In genomic region chr2:165863816-165864221, GRCh38 we compare ENCODE assay signal across 13 cellular contexts.
DNase-seq lines count a peak whose midpoint lies in the region; ATAC-seq and TF ChIP-seq lines count a peak whose summit lies in the region.
"Had no signal": no experiment of that assay in that cellular context is flagged by ENCODE, and none has a peak within 500 bp of the region (broad histone marks: within the 10 kb centered on the region; RNA-seq: fewer than 3 reads in every experiment).

No MANE protein-coding gene starts in this region.

- ATAC-seq in GM18498 (IDR thresholded peaks at IDR 0.05; ENCODE audit: unreplicated experiment), result peak; percentile 83
- peak; percentile 60 for ATAC-seq in GM19324 (IDR thresholded peaks at IDR 0.05; ENCODE audit: low FRiP score, unreplicated experiment)
- ATAC-seq in HG03039 (IDR thresholded peaks at IDR 0.05; ENCODE audit: unreplicated experiment), result peak; percentile 61
- ATAC-seq: activated T-helper 17 cell treated with anti-CD3 and anti-CD28 coated beads, Interleukin-2, amount 50 U/mL, for 72 hours; left lung had no signal

- in situ Hi-C loops in mammary epithelial cell (cut with MboI; ENCODE audit: low sequenced_read_pairs in 2 of 2), result loop anchor here (25.0 kb wide), 1 partner anchor 452 kb away; no protein-coding TSS in a partner anchor

- TF ChIP-seq CTCF in dorsolateral prefrontal cortex (IDR thresholded peaks at IDR 0.05 in 54 of 56, conservative IDR thresholded peaks at IDR 0.05 in 2 of 56; ENCODE audit: low read depth in 1 of 56, partially characterized antibody in 56 of 56) (no peak), mammary epithelial cell (conservative IDR thresholded peaks at IDR 0.05 in 1 of 2, IDR thresholded peaks at IDR 0.05 in 1 of 2; ENCODE audit: extremely low read depth in 1 of 2, insufficient read depth in 1 of 2, low read depth in 1 of 2, low read length in 2 of 2) (no peak), chondrocyte (IDR thresholded peaks at IDR 0.05) (no peak), right atrium auricular region (IDR thresholded peaks at IDR 0.05) (no peak)

- WGBS in mammary epithelial cell (ENCODE audit: low coverage, missing lambda C conversion rate), result 50% methylated on average over 5 of the region's 5 CpGs

- H3K36me3 ChIP-seq in mammary epithelial cell (ENCODE audit: insufficient read depth, low read length), result no peaks in the 10 kb centered on the region
- no peaks in the 10 kb centered on the region for H3K36me3 ChIP-seq in right atrium auricular region
- H3K36me3 ChIP-seq: HAP-1, left lung had no signal

- H3K4me1 ChIP-seq in mammary epithelial cell (ENCODE audit: insufficient read depth, low read length) (no peaks in the 10 kb centered on the region), right atrium auricular region (no peaks in the 10 kb centered on the region)
- H3K4me1 ChIP-seq: HAP-1, left lung had no signal

- no peaks in the 10 kb centered on the region for H3K27me3 ChIP-seq in dorsolateral prefrontal cortex
- H3K27me3 ChIP-seq in mammary epithelial cell (ENCODE audit: insufficient read depth, low read length), result no peaks in the 10 kb centered on the region
- no peaks in the 10 kb centered on the region for H3K27me3 ChIP-seq in right atrium auricular region
- H3K27me3 ChIP-seq: left lung had no signal

- intact Hi-C loops in dorsolateral prefrontal cortex (cut with DNase I), result loop anchor here in 1 of 2 donors (10.0 kb wide), 1 partner anchor 169 kb away; no protein-coding TSS in a partner anchor
- intact Hi-C loops in mammary epithelial cell (cut with micrococcal nuclease), result no loop called here

- no peaks in the 10 kb centered on the region for H3K79me2 ChIP-seq in mammary epithelial cell (ENCODE audit: insufficient read depth, low read length)

- H3K4me3 ChIP-seq in dorsolateral prefrontal cortex (peak overlapping the region in 35 of 59 donors; percentile 3 to 51 (median 30)), mammary epithelial cell (replicated peaks in 1 of 3; ENCODE audit: insufficient read depth in 1 of 3, low read depth in 2 of 3, low read length in 3 of 3) (no peak overlapping the region), right atrium auricular region (no peak overlapping the region)
- H3K4me3 ChIP-seq: HAP-1, left lung had no signal

- no peak overlapping the region for H3K4me3 Mint-ChIP-seq in chondrocyte (ENCODE audit: unreplicated experiment)
- H3K4me3 Mint-ChIP-seq: activated T-helper 17 cell treated with anti-CD3 and anti-CD28 coated beads, Interleukin-2, amount 50 U/mL, for 72 hours had no signal

- no peaks in the 10 kb centered on the region for H3K27me3 Mint-ChIP-seq in chondrocyte (ENCODE audit: low read depth)
- H3K27me3 Mint-ChIP-seq: activated T-helper 17 cell treated with anti-CD3 and anti-CD28 coated beads, Interleukin-2, amount 50 U/mL, for 72 hours had no signal

- DNase-seq in dorsolateral prefrontal cortex (peak in 8 of 10 donors; percentile 22 to 73 (median 47)), dedifferentiated amniotic fluid mesenchymal stem cell (ENCODE audit: extremely low spot score) (no peak), mammary epithelial cell (no peak), chondrocyte (ENCODE audit: low spot score) (no peak), right atrium auricular region (ENCODE audit: low spot score) (no peak)
- DNase-seq: erythroblast, left lung, SW 1271 had no signal

- H3K4me1 Mint-ChIP-seq in chondrocyte (ENCODE audit: low read depth), result peaks cover 14% of the 10 kb centered on the region
- H3K4me1 Mint-ChIP-seq: activated T-helper 17 cell treated with anti-CD3 and anti-CD28 coated beads, Interleukin-2, amount 50 U/mL, for 72 hours had no signal

- no peak overlapping the region for H2AFZ ChIP-seq in mammary epithelial cell (ENCODE audit: low read depth, low read length)

- CTCF ChIA-PET in mammary epithelial cell (lab: Charles Lee; ENCODE audit: low non-redundant PET), result interaction anchor here (0.6 kb wide), 1 partner anchor 52 kb away, joined by 4 read pairs; no protein-coding TSS in a partner anchor

- dilution Hi-C loops in mammary epithelial cell (cut with HindIII; ENCODE audit: low sequenced_read_pairs), result no loop called here

- H3K27ac Mint-ChIP-seq in chondrocyte (ENCODE audit: unreplicated experiment), result no peak overlapping the region
- H3K27ac Mint-ChIP-seq: activated T-helper 17 cell treated with anti-CD3 and anti-CD28 coated beads, Interleukin-2, amount 50 U/mL, for 72 hours had no signal

- H3K27ac ChIP-seq in dorsolateral prefrontal cortex, result peak overlapping the region in 51 of 59 donors; percentile 3 to 80 (median 56)
- no peak overlapping the region for H3K27ac ChIP-seq in mammary epithelial cell (ENCODE audit: insufficient read depth, low read depth, low read length)
- no peak overlapping the region for H3K27ac ChIP-seq in right atrium auricular region
- H3K27ac ChIP-seq: left lung had no signal

- no peaks in the 10 kb centered on the region for H3K9me3 ChIP-seq in mammary epithelial cell (replicated peaks; ENCODE audit: insufficient read depth, low read length)
- H3K9me3 ChIP-seq in right atrium auricular region, result no peaks in the 10 kb centered on the region
- H3K9me3 ChIP-seq: HAP-1 had no signal

- H4K20me1 ChIP-seq in mammary epithelial cell (ENCODE audit: insufficient read depth, low read length), result no peaks in the 10 kb centered on the region

- no peak overlapping the region for H3K4me2 ChIP-seq in mammary epithelial cell (ENCODE audit: insufficient read depth, low read depth, low read length)

- BruUV-seq in mammary epithelial cell (replicated peaks; lab: Mats Ljungman, UMichigan), result no TSS peak

- H3K9me3 Mint-ChIP-seq in chondrocyte (ENCODE audit: low read depth), result peaks cover 15% of the 10 kb centered on the region

- H3K36me3 Mint-ChIP-seq in chondrocyte (ENCODE audit: low read depth), result peaks cover 16% of the 10 kb centered on the region

- H3K9ac ChIP-seq in mammary epithelial cell (ENCODE audit: insufficient read depth, low read length), result no peak overlapping the region

Comparison
In these comparisons a context has a peak if more than half of its experiments do, and no peak if none do; other contexts are left out.
1. DNase-seq: peak in dorsolateral prefrontal cortex (8 of 10); none in dedifferentiated amniotic fluid mesenchymal stem cell (single experiment), mammary epithelial cell (single experiment), chondrocyte (single experiment) and right atrium auricular region (single experiment).
2. H3K27ac ChIP-seq: peak in dorsolateral prefrontal cortex (51 of 59); none in mammary epithelial cell (single experiment) and right atrium auricular region (0 of 2).
3. H3K4me3 ChIP-seq: peak in dorsolateral prefrontal cortex (35 of 59); none in mammary epithelial cell (0 of 3) and right atrium auricular region (0 of 2).
4. Peak in every context shown above with its lines, with median percentiles within 50 percentile points of each other: ATAC-seq.